In genomic region chr17:46903762-46904672, GRCh38 we compare ENCODE assay signal across 30 cellular contexts. TPM values are rescaled to one million over a fixed set of nuclear protein-coding genes. Genes with fewer than 3 reads are reported as not detected.
"Had no signal": no experiment of that assay in that cellular context is flagged by ENCODE, and none has a peak within 500 bp of the region (broad histone marks: within the 10 kb centered on the region; RNA-seq: fewer than 3 reads in every experiment).

No MANE protein-coding gene starts in this region.

- DNase-seq: activated CD4-positive, alpha-beta memory T cell treated with anti-CD3 and anti-CD28 coated beads for 36 hours; activated CD4-positive, alpha-beta T cell treated with anti-CD3 and anti-CD28 coated beads, Interleukin-2, amount 10 ng/mL, durations not matched to agents 7 days and 5 days; activated CD4-positive, CD25-positive, alpha-beta regulatory T cell; activated CD8-positive, alpha-beta memory T cell treated with anti-CD3 and anti-CD28 coated beads for 24 hours; activated naive CD8-positive, alpha-beta T cell treated with anti-CD3 and anti-CD28 coated beads, Interleukin-2, amount 50 U/mL, for 24 hours; activated T-cell treated with anti-CD3 and anti-CD28 coated beads, Interleukin-2, amount 50 U/mL, for 4 hours; amniotic stem cell; body of pancreas; KG1; NCI-H1048; NCI-H146; NCI-H1930; NCI-H2171; NCI-H2227 treated with DMSO at 0.1 percent for 48 hours; NCI-H526; NCI-H774; SIG-M5; T-cell; T-helper 2 cell; T1000 had no signal

- H3K9me3 Mint-ChIP-seq: activated CD4-positive, alpha-beta memory T cell treated with anti-CD3 and anti-CD28 coated beads for 36 hours; activated CD4-positive, alpha-beta T cell treated with anti-CD3 and anti-CD28 coated beads, Interleukin-2, amount 10 ng/mL, durations not matched to agents 7 days and 5 days; activated naive CD4-positive, alpha-beta T cell treated with anti-CD3 and anti-CD28 coated beads, Interleukin-2, amount 50 U/mL, for 72 hours; activated naive CD8-positive, alpha-beta T cell treated with anti-CD3 and anti-CD28 coated beads, Interleukin-2, amount 50 U/mL, for 24 hours; activated T-cell treated with anti-CD3 and anti-CD28 coated beads, Interleukin-2, amount 50 U/mL, for 4 hours; activated T-helper 17 cell treated with anti-CD3 and anti-CD28 coated beads, Interleukin-2, amount 50 U/mL, for 72 hours; T-cell had no signal

- FAIRE-seq: bronchial epithelial cell, TTC549 had no signal

- H3K27me3 ChIP-seq: ascending aorta, body of pancreas had no signal

- H3K27ac Mint-ChIP-seq: activated CD4-positive, alpha-beta memory T cell treated with anti-CD3 and anti-CD28 coated beads for 36 hours; activated CD4-positive, alpha-beta T cell treated with anti-CD3 and anti-CD28 coated beads, Interleukin-2, amount 10 ng/mL, durations not matched to agents 7 days and 5 days; activated naive CD4-positive, alpha-beta T cell treated with anti-CD3 and anti-CD28 coated beads, Interleukin-2, amount 50 U/mL, for 72 hours; activated naive CD8-positive, alpha-beta T cell treated with anti-CD3 and anti-CD28 coated beads, Interleukin-2, amount 50 U/mL, for 24 hours; activated T-helper 17 cell treated with anti-CD3 and anti-CD28 coated beads, Interleukin-2, amount 50 U/mL, for 72 hours; T-cell had no signal

- H3K4me3 Mint-ChIP-seq: activated CD4-positive, alpha-beta memory T cell treated with anti-CD3 and anti-CD28 coated beads for 36 hours; activated CD4-positive, alpha-beta T cell treated with anti-CD3 and anti-CD28 coated beads, Interleukin-2, amount 10 ng/mL, durations not matched to agents 7 days and 5 days; activated naive CD8-positive, alpha-beta T cell treated with anti-CD3 and anti-CD28 coated beads, Interleukin-2, amount 50 U/mL, for 24 hours; activated T-cell treated with anti-CD3 and anti-CD28 coated beads, Interleukin-2, amount 50 U/mL, for 4 hours; activated T-helper 17 cell treated with anti-CD3 and anti-CD28 coated beads, Interleukin-2, amount 50 U/mL, for 72 hours; T-cell had no signal

- H3K27ac ChIP-seq: ascending aorta, body of pancreas had no signal

- H3K4me1 Mint-ChIP-seq: activated T-helper 17 cell treated with anti-CD3 and anti-CD28 coated beads, Interleukin-2, amount 50 U/mL, for 72 hours had no signal

- H3K36me3 ChIP-seq: ascending aorta had no signal

- H3K9me3 ChIP-seq: body of pancreas had no signal

- H3K4me3 ChIP-seq: ascending aorta, body of pancreas had no signal

- ATAC-seq: activated naive CD4-positive, alpha-beta T cell treated with anti-CD3 and anti-CD28 coated beads, Interleukin-2, amount 50 U/mL, for 72 hours; activated naive CD8-positive, alpha-beta T cell treated with anti-CD3 and anti-CD28 coated beads, Interleukin-2, amount 50 U/mL, for 24 hours; activated T-cell treated with anti-CD3 and anti-CD28 coated beads, Interleukin-2, amount 50 U/mL, for 4 hours; activated T-helper 17 cell treated with anti-CD3 and anti-CD28 coated beads, Interleukin-2, amount 50 U/mL, for 72 hours; body of pancreas; T-cell had no signal

- H3K4me1 ChIP-seq: ascending aorta, body of pancreas had no signal

- H3K36me3 Mint-ChIP-seq: activated CD4-positive, alpha-beta memory T cell treated with anti-CD3 and anti-CD28 coated beads for 36 hours; activated naive CD4-positive, alpha-beta T cell treated with anti-CD3 and anti-CD28 coated beads, Interleukin-2, amount 50 U/mL, for 72 hours; T-cell had no signal

RNA-seq across cellular contexts. Expression of gene WNT9B, which starts 52.6 kb away (rescaled TPM):
- total RNA-seq: activated CD4-positive, alpha-beta memory T cell treated with anti-CD3 and anti-CD28 coated beads for 36 hours; activated CD4-positive, alpha-beta T cell treated with anti-CD3 and anti-CD28 coated beads, Interleukin-2, amount 10 ng/mL, durations not matched to agents 7 days and 5 days; activated naive CD4-positive, alpha-beta T cell treated with anti-CD3 and anti-CD28 coated beads, Interleukin-2, amount 50 U/mL, for 72 hours; activated T-cell treated with anti-CD3 and anti-CD28 coated beads, Interleukin-2, amount 50 U/mL, for 4 hours; activated T-helper 17 cell treated with anti-CD3 and anti-CD28 coated beads, Interleukin-2, amount 50 U/mL, for 72 hours; body of pancreas; bronchial epithelial cell; LHCN-M2; M059J; NCI-H460; OCI-LY7; RPMI7951; T-cell had no signal
